9 cellular contexts compared by ENCODE assay signal in the genomic region with DNA sequence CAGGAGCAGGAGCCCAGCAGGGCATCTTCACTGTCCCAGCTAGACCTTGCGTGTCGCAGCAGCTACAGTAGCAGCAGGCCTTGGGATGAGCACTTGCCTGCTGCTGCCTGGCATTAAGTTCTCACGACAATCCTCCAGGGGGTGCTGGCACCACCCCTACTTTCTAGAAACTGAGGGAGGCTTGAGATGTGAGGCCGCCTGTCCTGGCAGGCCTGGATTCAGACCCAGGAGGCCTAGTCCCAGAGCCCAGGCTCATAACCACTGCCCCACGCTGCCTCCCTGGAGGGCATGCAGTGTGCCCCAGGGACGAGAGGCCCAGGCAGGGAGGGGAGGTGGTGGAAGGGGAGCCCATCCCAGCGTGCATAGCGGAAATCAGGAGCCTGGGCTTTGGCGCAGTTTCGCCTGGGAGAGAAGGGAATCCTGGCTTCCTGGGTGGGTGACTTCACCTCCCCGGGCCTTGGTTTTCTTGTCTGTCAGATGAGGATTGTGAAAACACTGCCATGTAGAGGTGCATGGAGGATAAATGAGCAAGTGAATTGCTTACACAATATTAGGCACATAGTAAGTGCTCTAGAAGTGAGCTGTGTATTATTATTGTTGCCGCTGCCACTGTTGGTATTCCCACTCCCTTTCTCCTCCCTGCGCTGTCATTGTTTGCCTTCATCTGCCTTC. TPM values are rescaled to one million over a fixed set of nuclear protein-coding genes. Genes with fewer than 3 reads are reported as not detected.
DNase-seq lines count a peak whose midpoint lies in the region; ATAC-seq and TF ChIP-seq lines count a peak whose summit lies in the region.
"Had no signal": no experiment of that assay in that cellular context is flagged by ENCODE, and none has a peak within 500 bp of the region (broad histone marks: within the 10 kb centered on the region; RNA-seq: fewer than 3 reads in every experiment).

No MANE protein-coding gene starts in this region.

- peaks cover 22% of the 10 kb centered on the region for H3K4me1 Mint-ChIP-seq in activated naive CD8-positive, alpha-beta T cell treated with anti-CD3 and anti-CD28 coated beads, Interleukin-2, amount 10 ng/mL, durations not matched to agents 7 days and 5 days
- H3K4me1 Mint-ChIP-seq in activated naive CD8-positive, alpha-beta T cell treated with anti-CD3 and anti-CD28 coated beads, Interleukin-2, amount 50 U/mL, for 24 hours, result peaks cover 18% of the 10 kb centered on the region

- H3K9ac ChIP-seq in iPS-15b (ENCODE audit: low read depth, low read length), result no peak overlapping the region

- peaks cover 0 to 27% of the 10 kb centered on the region in 2 donors for H3K36me3 ChIP-seq in adrenal gland (replicated peaks in 1 of 2)
- H3K36me3 ChIP-seq in iPS-15b (ENCODE audit: control insufficient read depth, insufficient read depth, low read length), result peaks cover 30% of the 10 kb centered on the region
- H3K36me3 ChIP-seq in upper lobe of right lung, result peaks cover 35% of the 10 kb centered on the region

- intact Hi-C loops in adrenal gland (cut with DNase I), result loop anchor here in 1 of 2 donors (10.0 kb wide), 1 partner anchor 88 kb away; no protein-coding TSS in a partner anchor
- intact Hi-C loops in upper lobe of right lung (cut with DNase I), result no loop called here

- TF ChIP-seq POLR2A in adrenal gland (IDR thresholded peaks at IDR 0.05), result no peak

- H3K27me3 ChIP-seq in adrenal gland (no peaks in the 10 kb centered on the region), iPS-15b (ENCODE audit: control insufficient read depth, insufficient read depth, low read length) (no peaks in the 10 kb centered on the region), upper lobe of right lung (no peaks in the 10 kb centered on the region)

- H3K36me3 Mint-ChIP-seq in activated naive CD8-positive, alpha-beta T cell treated with anti-CD3 and anti-CD28 coated beads, Interleukin-2, amount 10 ng/mL, durations not matched to agents 7 days and 5 days, result peaks cover 3% of the 10 kb centered on the region
- H3K36me3 Mint-ChIP-seq in activated naive CD8-positive, alpha-beta T cell treated with anti-CD3 and anti-CD28 coated beads, Interleukin-2, amount 50 U/mL, for 24 hours (ENCODE audit: low read depth), result peaks cover 22% of the 10 kb centered on the region

- H3K9me3 ChIP-seq in adrenal gland (replicated peaks in 1 of 3) (no peaks in the 10 kb centered on the region), iPS-15b (ENCODE audit: control insufficient read depth, insufficient read depth, low read length) (no peaks in the 10 kb centered on the region), upper lobe of right lung (no peaks in the 10 kb centered on the region)

- no peak for ATAC-seq in activated naive CD8-positive, alpha-beta T cell treated with anti-CD3 and anti-CD28 coated beads, Interleukin-2, amount 10 ng/mL, durations not matched to agents 7 days and 5 days (ENCODE audit: low read depth)
- no peak for ATAC-seq in activated naive CD8-positive, alpha-beta T cell treated with anti-CD3 and anti-CD28 coated beads, Interleukin-2, amount 50 U/mL, for 24 hours
- ATAC-seq in upper lobe of right lung, result no peak
- ATAC-seq: activated T-helper 17 cell treated with anti-CD3 and anti-CD28 coated beads, Interleukin-2, amount 50 U/mL, for 72 hours had no signal

- POLR2A ChIA-PET in activated naive CD8-positive, alpha-beta T cell treated with anti-CD3 and anti-CD28 coated beads, Interleukin-2, amount 10 ng/mL, durations not matched to agents 7 days and 5 days (lab: Charles Lee), result interaction anchor here (0.6 kb wide), 1 partner anchor 435 kb away, joined by 4 read pairs; no protein-coding TSS in a partner anchor

- TF ChIP-seq CTCF in adrenal gland (IDR thresholded peaks at IDR 0.05) (peak in 4 of 6 experiments; percentile 17 to 28 (median 20)), upper lobe of right lung (IDR thresholded peaks at IDR 0.05) (peak; percentile 14)

- no peak overlapping the region for H3K4me3 ChIP-seq in adrenal gland
- peak overlapping the region; percentile 22 for H3K4me3 ChIP-seq in iPS-15b (ENCODE audit: low read depth, low read length)
- no peak overlapping the region for H3K4me3 ChIP-seq in upper lobe of right lung

- 59 to 72% (median 65%) methylated on average over 9 to 13 of the region's 13 CpGs for WGBS in adrenal gland, 4 donors

- H3K27me3 Mint-ChIP-seq in activated naive CD8-positive, alpha-beta T cell treated with anti-CD3 and anti-CD28 coated beads, Interleukin-2, amount 10 ng/mL, durations not matched to agents 7 days and 5 days, result no peaks in the 10 kb centered on the region
- H3K27me3 Mint-ChIP-seq in activated naive CD8-positive, alpha-beta T cell treated with anti-CD3 and anti-CD28 coated beads, Interleukin-2, amount 50 U/mL, for 24 hours, result no peaks in the 10 kb centered on the region
- H3K27me3 Mint-ChIP-seq: activated T-helper 17 cell treated with anti-CD3 and anti-CD28 coated beads, Interleukin-2, amount 50 U/mL, for 72 hours had no signal

- no peak overlapping the region for H3K4me3 Mint-ChIP-seq in activated naive CD8-positive, alpha-beta T cell treated with anti-CD3 and anti-CD28 coated beads, Interleukin-2, amount 10 ng/mL, durations not matched to agents 7 days and 5 days
- no peak overlapping the region for H3K4me3 Mint-ChIP-seq in activated naive CD8-positive, alpha-beta T cell treated with anti-CD3 and anti-CD28 coated beads, Interleukin-2, amount 50 U/mL, for 24 hours
- H3K4me3 Mint-ChIP-seq: activated T-helper 17 cell treated with anti-CD3 and anti-CD28 coated beads, Interleukin-2, amount 50 U/mL, for 72 hours had no signal

- no peak overlapping the region for H3K27ac Mint-ChIP-seq in activated naive CD8-positive, alpha-beta T cell treated with anti-CD3 and anti-CD28 coated beads, Interleukin-2, amount 10 ng/mL, durations not matched to agents 7 days and 5 days
- H3K27ac Mint-ChIP-seq in activated naive CD8-positive, alpha-beta T cell treated with anti-CD3 and anti-CD28 coated beads, Interleukin-2, amount 50 U/mL, for 24 hours, result no peak overlapping the region
- H3K27ac Mint-ChIP-seq: activated T-helper 17 cell treated with anti-CD3 and anti-CD28 coated beads, Interleukin-2, amount 50 U/mL, for 72 hours had no signal

- no peaks in the 10 kb centered on the region for H3K9me3 Mint-ChIP-seq in activated naive CD8-positive, alpha-beta T cell treated with anti-CD3 and anti-CD28 coated beads, Interleukin-2, amount 10 ng/mL, durations not matched to agents 7 days and 5 days
- H3K9me3 Mint-ChIP-seq in activated naive CD8-positive, alpha-beta T cell treated with anti-CD3 and anti-CD28 coated beads, Interleukin-2, amount 50 U/mL, for 24 hours, result no peaks in the 10 kb centered on the region
- H3K9me3 Mint-ChIP-seq: activated T-helper 17 cell treated with anti-CD3 and anti-CD28 coated beads, Interleukin-2, amount 50 U/mL, for 72 hours had no signal

- peaks cover 12 to 36% of the 10 kb centered on the region in 2 donors for H3K4me1 ChIP-seq in adrenal gland (replicated peaks in 1 of 2)
- H3K4me1 ChIP-seq in iPS-15b (ENCODE audit: control insufficient read depth, insufficient read depth, low read length), result peaks cover 20% of the 10 kb centered on the region
- H3K4me1 ChIP-seq in upper lobe of right lung, result peaks cover 22% of the 10 kb centered on the region

- peak; percentile 25 for DNase-seq in activated naive CD8-positive, alpha-beta T cell treated with anti-CD3 and anti-CD28 coated beads, Interleukin-2, amount 10 ng/mL, durations not matched to agents 7 days and 5 days
- no peak for DNase-seq in activated naive CD8-positive, alpha-beta T cell treated with anti-CD3 and anti-CD28 coated beads, Interleukin-2, amount 50 U/mL, for 24 hours
- DNase-seq in adrenal gland (peak in 5 of 7 donors; percentile 40 to 60 (median 55)), upper lobe of right lung (peak; percentile 60), NCI-H2107 treated with DMSO at 0.1 percent for 48 hours (lab: John Stamatoyannopoulos, UW; ENCODE audit: unreplicated experiment) (no peak), GOT3 (lab: John Stamatoyannopoulos, UW) (no peak)
- no peak for DNase-seq in stimulated activated CD8-positive, alpha-beta memory T cell treated with anti-CD3 and anti-CD28 coated beads, Interleukin-4, amount 100 ng/mL, for 48 hours

- H3K27ac ChIP-seq in adrenal gland (peak overlapping the region in 3 of 5 donors; percentile 29 to 75 (median 65)), upper lobe of right lung (peak overlapping the region; percentile 70)

RNA-seq across cellular contexts. Expression of gene PPP5C, which starts 26.1 kb away (rescaled TPM):
- total RNA-seq in activated naive CD8-positive, alpha-beta T cell treated with anti-CD3 and anti-CD28 coated beads, Interleukin-2, amount 10 ng/mL, durations not matched to agents 7 days and 5 days, result 10 to 100 TPM; 76.1 to 87.4 TPM
- total RNA-seq in adrenal gland (10 to 100 TPM; 56.3 to 97.6 (median 74.4) TPM), upper lobe of right lung (50.0 TPM)
- polyA plus RNA-seq in adrenal gland, result 100 to 1,000 TPM in 1 of 3 donors, 10 to 100 TPM in 2; 42.3 to 135 (median 75.4) TPM

RNA-seq across cellular contexts. Expression of gene CCDC8, which starts 40.3 kb away (rescaled TPM):
- not detected for total RNA-seq in activated naive CD8-positive, alpha-beta T cell treated with anti-CD3 and anti-CD28 coated beads, Interleukin-2, amount 10 ng/mL, durations not matched to agents 7 days and 5 days
- total RNA-seq in adrenal gland (10 to 100 TPM; 24.1 to 74.0 (median 35.0) TPM), upper lobe of right lung (8.9 TPM)
- polyA plus RNA-seq in adrenal gland, result 10 to 100 TPM in 2 of 3 donors, 1 to 10 TPM in 1; 6.3 to 20.5 (median 18.8) TPM
- total RNA-seq: activated T-helper 17 cell treated with anti-CD3 and anti-CD28 coated beads, Interleukin-2, amount 50 U/mL, for 72 hours had no signal

RNA-seq across cellular contexts. Expression of gene PNMA8C, which starts 55.7 kb away (rescaled TPM):
- under 1 TPM in 1 of 2 experiments, not detected in 1; 0.11 TPM for total RNA-seq in activated naive CD8-positive, alpha-beta T cell treated with anti-CD3 and anti-CD28 coated beads, Interleukin-2, amount 10 ng/mL, durations not matched to agents 7 days and 5 days
- 1 to 10 TPM; 1.5 to 4.4 (median 2.1) TPM for total RNA-seq in adrenal gland
- 1 to 10 TPM in 2 of 3 donors, under 1 TPM in 1; 0.47 to 2.4 (median 1.4) TPM for polyA plus RNA-seq in adrenal gland
- total RNA-seq in upper lobe of right lung, result not detected
- total RNA-seq: activated T-helper 17 cell treated with anti-CD3 and anti-CD28 coated beads, Interleukin-2, amount 50 U/mL, for 72 hours had no signal

Comparison
In these comparisons a context has a peak if more than half of its experiments do, and no peak if none do; other contexts are left out.
1. DNase-seq: peak in activated naive CD8-positive, alpha-beta T cell treated with anti-CD3 and anti-CD28 coated beads, Interleukin-2, amount 10 ng/mL, durations not matched to agents 7 days and 5 days (single experiment), adrenal gland (5 of 7) and upper lobe of right lung (single experiment); none in activated naive CD8-positive, alpha-beta T cell treated with anti-CD3 and anti-CD28 coated beads, Interleukin-2, amount 50 U/mL, for 24 hours (single experiment), NCI-H2107 treated with DMSO at 0.1 percent for 48 hours (single experiment), GOT3 (single experiment) and stimulated activated CD8-positive, alpha-beta memory T cell treated with anti-CD3 and anti-CD28 coated beads, Interleukin-4, amount 100 ng/mL, for 48 hours (single experiment).